ENCODE assay signal across 9 cellular contexts in genomic region chr19:12485571-12485970, GRCh38. TPM values are rescaled to one million over a fixed set of nuclear protein-coding genes. Genes with fewer than 3 reads are reported as not detected.
DNase-seq lines count a peak whose midpoint lies in the region; ATAC-seq and TF ChIP-seq lines count a peak whose summit lies in the region.
"Had no signal": no experiment of that assay in that cellular context is flagged by ENCODE, and none has a peak within 500 bp of the region (broad histone marks: within the 10 kb centered on the region; RNA-seq: fewer than 3 reads in every experiment).

No MANE protein-coding gene starts in this region.

- peak overlapping the region; percentile 82 for H3K27ac Mint-ChIP-seq in central memory CD8-positive, alpha-beta T cell (ENCODE audit: low read depth)

- peaks cover 39% of the 10 kb centered on the region for H3K79me2 ChIP-seq in DND-41 (ENCODE audit: insufficient read depth, low read length)
- H3K79me2 ChIP-seq in neural cell (replicated peaks; ENCODE audit: insufficient read depth, low read length) = peaks cover 37% of the 10 kb centered on the region

- H4K20me1 ChIP-seq in DND-41 (ENCODE audit: insufficient read depth, low read length) (peaks cover 5% of the 10 kb centered on the region; the same call in 1 of the 2 replicates), neural cell (ENCODE audit: insufficient read depth) (no peaks in the 10 kb centered on the region)

- H3K4me1 Mint-ChIP-seq in central memory CD8-positive, alpha-beta T cell = peaks cover 31% of the 10 kb centered on the region

- no peaks in the 10 kb centered on the region for H3K9me2 ChIP-seq in neural cell (ENCODE audit: insufficient read depth, low read length)

- H3K4me2 ChIP-seq in DND-41 (ENCODE audit: insufficient read depth, low read length) (no peak overlapping the region), neural cell (ENCODE audit: low read length) (no peak overlapping the region)

- no peaks in the 10 kb centered on the region for H3K27me3 ChIP-seq in DND-41 (ENCODE audit: insufficient read depth, low read length, poor library complexity)
- H3K27me3 ChIP-seq in neural cell (ENCODE audit: insufficient read depth, low read depth, low read length) = no peaks in the 10 kb centered on the region
- no peaks in the 10 kb centered on the region for H3K27me3 ChIP-seq in right atrium auricular region

- POLR2A ChIA-PET in RWPE1 (lab: Yijun Ruan, JAX; ENCODE audit: low non-redundant PET) = interaction anchor here (1.1 kb wide), 1 partner anchor 152 kb away, joined by 3 read pairs; no protein-coding TSS in a partner anchor

- H3K9ac ChIP-seq in DND-41 (ENCODE audit: low read depth, low read length) (no peak overlapping the region), neural cell (ENCODE audit: low read length) (no peak overlapping the region)

- CTCF ChIA-PET in RWPE1 (lab: Yijun Ruan, JAX) = no interaction called here

- H3K36me3 Mint-ChIP-seq in central memory CD8-positive, alpha-beta T cell (ENCODE audit: insufficient read depth) = peaks cover 4% of the 10 kb centered on the region

- TF ChIP-seq RAD21 in neural cell (conservative IDR thresholded peaks at IDR 0.05) = no peak

- no peaks in the 10 kb centered on the region for H3K27me3 Mint-ChIP-seq in central memory CD8-positive, alpha-beta T cell

- peak overlapping the region; percentile 91 for H2AFZ ChIP-seq in DND-41 (ENCODE audit: low read depth, low read length)
- no peak overlapping the region for H2AFZ ChIP-seq in neural cell (ENCODE audit: low read depth, low read length)

- no peaks in the 10 kb centered on the region for H3K9me3 ChIP-seq in DND-41 (ENCODE audit: insufficient read depth, low read length, severe bottlenecking)
- H3K9me3 ChIP-seq in neural cell (ENCODE audit: low read length) = no peaks in the 10 kb centered on the region
- H3K9me3 ChIP-seq in right atrium auricular region = no peaks in the 10 kb centered on the region

- TF ChIP-seq CTCF in DND-41 (IDR thresholded peaks at IDR 0.05; ENCODE audit: borderline replicate concordance, extremely low read depth, low read length, poor library complexity, severe bottlenecking) = no peak
- TF ChIP-seq CTCF in neural cell (IDR thresholded peaks at IDR 0.05; ENCODE audit: poor library complexity, severe bottlenecking) = no peak
- TF ChIP-seq CTCF in RWPE1 (conservative IDR thresholded peaks at IDR 0.05; ENCODE audit: low read depth) = no peak
- TF ChIP-seq CTCF in right atrium auricular region (IDR thresholded peaks at IDR 0.05) = no peak

- no peaks in the 10 kb centered on the region for H3F3A ChIP-seq in neural cell (ENCODE audit: insufficient read depth, low read length, poor library complexity, severe bottlenecking)

- no peaks in the 10 kb centered on the region for H3K9me3 Mint-ChIP-seq in central memory CD8-positive, alpha-beta T cell

- peak overlapping the region; percentile 94 for H3K4me3 Mint-ChIP-seq in central memory CD8-positive, alpha-beta T cell

- H3K4me1 ChIP-seq in DND-41 (ENCODE audit: insufficient read depth, low read length) (peaks cover 29% of the 10 kb centered on the region), right atrium auricular region (peaks cover 0 to 12% of the 10 kb centered on the region in 2 donors)

- TF ChIP-seq EP300 in neural cell (conservative IDR thresholded peaks at IDR 0.05; ENCODE audit: poor library complexity, severe bottlenecking) = no peak

- no peaks in the 10 kb centered on the region; the same call in 1 of the 2 replicates for H3K36me3 ChIP-seq in DND-41 (ENCODE audit: insufficient read depth, low read length)
- no peaks in the 10 kb centered on the region for H3K36me3 ChIP-seq in neural cell (ENCODE audit: insufficient read depth, low read length)
- no peaks in the 10 kb centered on the region for H3K36me3 ChIP-seq in right atrium auricular region

- no peak overlapping the region for H3K4me3 ChIP-seq in DND-41 (ENCODE audit: low read depth in 1 of 2, low read length in 2 of 2)
- no peak overlapping the region for H3K4me3 ChIP-seq in neural cell (ENCODE audit: low read length)
- no peak overlapping the region for H3K4me3 ChIP-seq in right atrium auricular region

- H3K27ac ChIP-seq in DND-41 (ENCODE audit: low read length) = no peak overlapping the region
- peak overlapping the region; percentile 89 for H3K27ac ChIP-seq in neural cell (ENCODE audit: low read length)
- no peak overlapping the region for H3K27ac ChIP-seq in RWPE1
- no peak overlapping the region for H3K27ac ChIP-seq in right atrium auricular region

- no peak for ATAC-seq in DND-41 (ENCODE audit: insufficient read depth, low read depth)
- no peak for ATAC-seq in central memory CD8-positive, alpha-beta T cell (replicated peaks; ENCODE audit: extremely low read depth, poor library complexity, severe bottlenecking)

- DNase-seq in DND-41 (no peak), M059J (ENCODE audit: low read depth) (peak; percentile 13), RWPE1 (ENCODE audit: low spot score) (no peak), cerebellar nuclear complex (lab: John Stamatoyannopoulos, UW) (no peak), right atrium auricular region (ENCODE audit: low spot score) (no peak)
- no peak for DNase-seq in central memory CD8-positive, alpha-beta T cell (ENCODE audit: low spot score in 2 of 2)
- DNase-seq: effector CD8-positive, alpha-beta T cell; NCI-H2029 treated with DMSO at 0.1 percent for 48 hours had no signal

TF ChIP-seq in neural cell, 6 proteins besides CTCF, POLR2A, EP300 and RAD21:
- TF ChIP-seq EZH2 (IDR thresholded peaks at IDR 0.05; ENCODE audit: borderline replicate concordance, insufficient read depth, low read length, poor library complexity, severe bottlenecking) (no peak), TAF1 (IDR thresholded peaks at IDR 0.05; ENCODE audit: low read depth) (no peak), REST (IDR thresholded peaks at IDR 0.05; ENCODE audit: borderline replicate concordance) (no peak), POLR2AphosphoS5 (IDR thresholded peaks at IDR 0.05) (no peak), SMC3 (conservative IDR thresholded peaks at IDR 0.05; ENCODE audit: poor library complexity) (no peak), MXI1 (conservative IDR thresholded peaks at IDR 0.05; ENCODE audit: poor library complexity, severe bottlenecking) (no peak)

RNA-seq across cellular contexts. Expression of gene ZNF709, which starts 1.0 kb away (rescaled TPM):
- 2.1 and 3.2 TPM in 2 replicates for total RNA-seq in M059J (2014; rRNA removed; shearing (Covaris generic))
- 16.1 and 17.4 TPM in 2 replicates for polyA plus RNA-seq in neural cell
- polyA minus RNA-seq in neural cell = 50.2 and 54.2 TPM in 2 replicates
- 1 to 10 TPM; 1.6 to 2.0 TPM for total RNA-seq in right atrium auricular region

RNA-seq across cellular contexts. Expression of gene ZNF443, which starts 44.8 kb away (rescaled TPM):
- 2.2 and 5.7 TPM in 2 replicates for total RNA-seq in M059J (2014; rRNA removed; shearing (Covaris generic))
- polyA plus RNA-seq in neural cell = 11.5 and 13.0 TPM in 2 replicates
- 37.5 and 47.3 TPM in 2 replicates for polyA minus RNA-seq in neural cell
- 1 to 10 TPM; 1.7 to 2.6 TPM for total RNA-seq in right atrium auricular region
